8 cellular contexts compared by ENCODE assay signal in the genomic region with DNA sequence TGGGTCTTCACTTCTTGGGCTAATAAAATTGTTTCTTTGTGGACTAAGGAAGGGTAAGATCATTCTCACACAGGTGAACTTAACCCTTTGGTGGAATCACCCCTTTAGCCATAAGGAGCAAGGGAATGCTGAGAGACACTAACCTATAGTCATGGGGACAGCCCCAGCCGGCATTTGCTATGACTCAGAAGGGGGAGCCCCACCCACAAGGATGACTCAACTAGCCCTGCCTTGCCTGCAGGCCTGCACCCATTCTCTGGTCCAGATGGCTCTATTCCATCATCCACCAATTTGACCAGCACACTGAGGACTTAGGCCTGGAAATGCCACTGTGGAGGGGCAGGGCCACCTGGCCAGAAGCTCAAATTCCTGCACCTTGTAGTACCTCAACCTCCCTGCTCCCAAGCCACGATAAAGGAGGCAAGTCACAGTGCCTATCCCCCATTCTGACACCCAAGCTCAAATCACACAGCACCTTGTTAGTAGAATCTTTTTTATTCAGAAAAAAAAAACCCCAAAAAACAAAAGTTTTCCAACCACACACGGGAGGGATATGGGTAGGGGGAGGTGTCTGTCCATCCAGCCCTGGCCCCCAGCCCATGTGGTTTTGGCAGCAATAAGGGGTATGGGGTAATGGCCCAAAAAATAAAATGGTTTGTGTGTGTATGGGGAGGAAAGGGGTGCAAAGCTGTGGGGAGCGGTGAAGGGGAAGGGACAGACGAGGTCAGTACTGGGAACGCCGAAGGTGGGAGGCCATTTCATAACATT.
DNase-seq lines count a peak whose midpoint lies in the region; ATAC-seq and TF ChIP-seq lines count a peak whose summit lies in the region.

No MANE protein-coding gene starts in this region.

- peaks cover 81% of the 10 kb centered on the region for H3F3A ChIP-seq in MM.1S (ENCODE audit: insufficient read depth, low read length)

- H3K36me3 Mint-ChIP-seq in effector memory CD8-positive, alpha-beta T cell (ENCODE audit: insufficient read depth) = peaks cover 68% of the 10 kb centered on the region
- peaks cover 66% of the 10 kb centered on the region for H3K36me3 Mint-ChIP-seq in stimulated activated memory B cell treated with anti-CD40 and anti-IgM and Interleukin-4, amounts not matched to agents 10 μg/mL and 1 μg/mL and 100 μg/mL, for 72 hours

- peak overlapping the region; percentile 94 for H3K4me3 Mint-ChIP-seq in effector memory CD8-positive, alpha-beta T cell
- peak overlapping the region; percentile 95 for H3K4me3 Mint-ChIP-seq in stimulated activated memory B cell treated with anti-CD40 and anti-IgM and Interleukin-4, amounts not matched to agents 10 μg/mL and 1 μg/mL and 100 μg/mL, for 72 hours

- H3K9me3 ChIP-seq in MM.1S (replicated peaks; ENCODE audit: insufficient read depth, low read length) = no peaks in the 10 kb centered on the region
- no peaks in the 10 kb centered on the region for H3K9me3 ChIP-seq in muscle layer of duodenum (ENCODE audit: control insufficient read depth in 1 of 2, low read length in 2 of 2)

- no peak overlapping the region for H2AFZ ChIP-seq in MM.1S (ENCODE audit: low read length)

- H3K27ac ChIP-seq in MM.1S (ENCODE audit: low read length) (peak overlapping the region; percentile 55; the same call in 1 of the 2 replicates), muscle layer of duodenum (ENCODE audit: low read length) (peak overlapping the region; percentile 95)

- peaks cover 61 to 63% of the 10 kb centered on the region in 2 donors for H3K4me1 Mint-ChIP-seq in effector memory CD8-positive, alpha-beta T cell (ENCODE audit: low read depth in 2 of 2)
- peaks cover 71% of the 10 kb centered on the region for H3K4me1 Mint-ChIP-seq in stimulated activated memory B cell treated with anti-CD40 and anti-IgM and Interleukin-4, amounts not matched to agents 10 μg/mL and 1 μg/mL and 100 μg/mL, for 72 hours

- H3K4me1 ChIP-seq in MM.1S (ENCODE audit: low read length) = peaks cover 35% of the 10 kb centered on the region
- peaks cover 26 to 66% of the 10 kb centered on the region in 2 donors for H3K4me1 ChIP-seq in muscle layer of duodenum (ENCODE audit: control insufficient read depth in 1 of 2, insufficient read depth in 2 of 2, low read length in 2 of 2)

- peak; percentile 25 for ATAC-seq in effector memory CD8-positive, alpha-beta T cell (replicated peaks)
- peak; percentile 47 for ATAC-seq in stimulated activated memory B cell treated with anti-CD40 and anti-IgM and Interleukin-4, amounts not matched to agents 10 μg/mL and 1 μg/mL and 100 μg/mL, for 72 hours
- ATAC-seq in GM18858 (IDR thresholded peaks at IDR 0.05; ENCODE audit: unreplicated experiment) = no peak

- no peaks in the 10 kb centered on the region for H3K27me3 Mint-ChIP-seq in effector memory CD8-positive, alpha-beta T cell
- H3K27me3 Mint-ChIP-seq in stimulated activated memory B cell treated with anti-CD40 and anti-IgM and Interleukin-4, amounts not matched to agents 10 μg/mL and 1 μg/mL and 100 μg/mL, for 72 hours = no peaks in the 10 kb centered on the region

- TF ChIP-seq CTCF in GM12875 (IDR thresholded peaks at IDR 0.05; ENCODE audit: borderline replicate concordance, insufficient read depth, low read depth, low read length) (no peak), MM.1S (IDR thresholded peaks at IDR 0.05; ENCODE audit: low read length) (no peak)

- peak; percentile 61 for DNase-seq in MM.1S
- peak; percentile 82 to 83 for DNase-seq in activated CD4-positive, alpha-beta T cell treated with anti-CD3 and anti-CD28 coated beads, Interleukin-2, amount 50 U/mL, for 4 hours
- DNase-seq in effector memory CD8-positive, alpha-beta T cell = peak; percentile 59 to 65 (median 61)
- DNase-seq in GF-D8 (lab: John Stamatoyannopoulos, UW) = no peak

- peaks cover 83% of the 10 kb centered on the region for H3K79me2 ChIP-seq in MM.1S (ENCODE audit: low read length)

- H3K36me3 ChIP-seq in MM.1S (replicated peaks; ENCODE audit: insufficient read depth, low read length) (no peaks in the 10 kb centered on the region), muscle layer of duodenum (ENCODE audit: control insufficient read depth in 1 of 2, insufficient read depth in 2 of 2, low read length in 2 of 2) (peaks cover 41 to 43% of the 10 kb centered on the region in 2 donors)

- H3K27me3 ChIP-seq in MM.1S (replicated peaks; ENCODE audit: insufficient read depth, low read length) = no peaks in the 10 kb centered on the region
- no peaks in the 10 kb centered on the region for H3K27me3 ChIP-seq in muscle layer of duodenum (ENCODE audit: low read depth, low read length)

- H4K20me1 ChIP-seq in MM.1S (ENCODE audit: insufficient read depth, low read length) = peaks cover 28% of the 10 kb centered on the region

- H3K4me3 ChIP-seq in GM12875 (ENCODE audit: low read depth, low read length) (peak overlapping the region; percentile 99), MM.1S (ENCODE audit: low read length) (no peak overlapping the region), muscle layer of duodenum (ENCODE audit: low read depth in 1 of 2, low read length in 2 of 2) (peak overlapping the region; percentile 92 to 97)

- no peak overlapping the region; the same call in 1 of the 2 replicates for H3K9ac ChIP-seq in MM.1S (ENCODE audit: low read length)

- no peaks in the 10 kb centered on the region for H3K9me2 ChIP-seq in MM.1S (replicated peaks; ENCODE audit: insufficient read depth, low read length)

- peak overlapping the region; percentile 95 for H3K4me2 ChIP-seq in MM.1S (ENCODE audit: low read depth, low read length)

- H3K9me3 Mint-ChIP-seq in effector memory CD8-positive, alpha-beta T cell = no peaks in the 10 kb centered on the region
- H3K9me3 Mint-ChIP-seq in stimulated activated memory B cell treated with anti-CD40 and anti-IgM and Interleukin-4, amounts not matched to agents 10 μg/mL and 1 μg/mL and 100 μg/mL, for 72 hours = no peaks in the 10 kb centered on the region

- peak overlapping the region; percentile 94 to 95 for H3K27ac Mint-ChIP-seq in effector memory CD8-positive, alpha-beta T cell
- peak overlapping the region; percentile 92 for H3K27ac Mint-ChIP-seq in stimulated activated memory B cell treated with anti-CD40 and anti-IgM and Interleukin-4, amounts not matched to agents 10 μg/mL and 1 μg/mL and 100 μg/mL, for 72 hours
